In genomic region chrX:12269484-12269883, GRCh38 we compare ENCODE assay signal across 20 cellular contexts.
DNase-seq lines count a peak whose midpoint lies in the region; TF ChIP-seq lines count a peak whose summit lies in the region.
"Had no signal": no experiment of that assay in that cellular context is flagged by ENCODE, and none has a peak within 500 bp of the region (broad histone marks: within the 10 kb centered on the region; RNA-seq: fewer than 3 reads in every experiment).

No MANE protein-coding gene starts in this region.

- H3K4me1 Mint-ChIP-seq in glutamatergic neuron (ENCODE audit: low read depth, unreplicated experiment), result no peaks in the 10 kb centered on the region

- TF ChIP-seq CTCF in epithelial cell of proximal tubule (conservative IDR thresholded peaks at IDR 0.05; ENCODE audit: low read depth, low read length) (peak; percentile 20), glutamatergic neuron (IDR thresholded peaks at IDR 0.05; ENCODE audit: partially characterized antibody, unreplicated experiment) (no peak)

- no peak overlapping the region for H3K27ac Mint-ChIP-seq in glutamatergic neuron (ENCODE audit: unreplicated experiment)
- H3K27ac Mint-ChIP-seq: T-helper 2 cell treated with Interferon-gamma antibody and Interleukin-4, amounts not matched to agents 5 μg/mL and 100 μg/mL, for 36 hours had no signal

- no peaks in the 10 kb centered on the region for H3K9me3 Mint-ChIP-seq in glutamatergic neuron (ENCODE audit: unreplicated experiment)
- H3K9me3 Mint-ChIP-seq: T-helper 2 cell treated with Interferon-gamma antibody and Interleukin-4, amounts not matched to agents 5 μg/mL and 100 μg/mL, for 36 hours had no signal

- no peak overlapping the region for H3K4me3 Mint-ChIP-seq in glutamatergic neuron (ENCODE audit: unreplicated experiment)
- H3K4me3 Mint-ChIP-seq: T-helper 2 cell treated with Interferon-gamma antibody and Interleukin-4, amounts not matched to agents 5 μg/mL and 100 μg/mL, for 36 hours had no signal

- DNase-seq in A172 (ENCODE audit: low spot score) (peak; percentile 10), ELR (ENCODE audit: low read depth) (peak; percentile 15), NOMO-1 treated with DMSO at 0.1 percent for 48 hours (lab: John Stamatoyannopoulos, UW; ENCODE audit: unreplicated experiment) (peak; percentile 30), epithelial cell of proximal tubule (ENCODE audit: low read depth) (no peak), islet precursor cell (no peak), cerebellar cortex (ENCODE audit: low spot score) (no peak), glutamatergic neuron (no peak), mesenteric fat pad (ENCODE audit: low spot score) (no peak)
- DNase-seq: activated effector memory CD4-positive, alpha-beta T cell treated with Interleukin-2 at 50 U/mL for 16 hours; amniotic stem cell; cerebellar nuclear complex; effector memory CD4-positive, alpha-beta T cell; left ventricle myocardium inferior; NCI-H1092; NCI-H2171; SJCRH30; stimulated activated CD4-positive, alpha-beta T cell treated with anti-CD3 and anti-CD28 coated beads, Interleukin-4, amount 100 ng/mL, for 1 hour; substantia nigra had no signal

- H3K27me3 Mint-ChIP-seq in glutamatergic neuron (ENCODE audit: unreplicated experiment), result no peaks in the 10 kb centered on the region

- no peak overlapping the region for H3K4me3 ChIP-seq in epithelial cell of proximal tubule (ENCODE audit: low read depth, low read length)
- H3K4me3 ChIP-seq: GM12878, left ventricle myocardium inferior, SJCRH30 had no signal

- no peaks in the 10 kb centered on the region for H3K36me3 Mint-ChIP-seq in glutamatergic neuron (ENCODE audit: unreplicated experiment)

Comparison
In these comparisons a context has a peak if more than half of its experiments do, and no peak if none do; other contexts are left out.
1. DNase-seq: peak in A172 (single experiment), ELR (single experiment) and NOMO-1 treated with DMSO at 0.1 percent for 48 hours (single experiment); none in epithelial cell of proximal tubule (single experiment), islet precursor cell (single experiment), cerebellar cortex (single experiment), glutamatergic neuron (single experiment) and mesenteric fat pad (single experiment).